ENCODE assay signal across 1 cellular context in the genomic region with DNA sequence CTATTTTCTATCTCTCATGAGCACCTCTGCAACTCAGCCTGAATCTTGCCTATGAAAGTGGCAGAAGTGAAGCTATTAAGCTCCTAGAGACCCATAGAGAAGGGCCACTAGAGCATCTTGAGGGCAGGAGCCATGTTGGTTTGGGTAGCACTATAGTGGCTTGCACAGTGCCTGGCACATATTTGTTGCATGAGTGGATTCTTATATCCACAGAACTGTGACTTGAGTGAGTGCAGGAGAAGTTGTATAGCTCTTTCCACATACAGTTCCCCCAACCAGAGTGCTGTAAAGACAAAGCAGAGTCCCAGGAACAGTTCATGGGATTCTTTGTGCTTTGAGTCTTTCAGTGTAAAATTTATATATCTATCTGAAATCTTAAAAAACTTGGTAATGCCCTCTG.
TF ChIP-seq lines count a peak whose summit lies in the region.

No MANE protein-coding gene starts in this region.

TF ChIP-seq in IMR-90, 13 proteins besides CTCF, POLR2A, EP300 and RAD21 (continued from another document):
- TF ChIP-seq RFX5 (IDR thresholded peaks at IDR 0.05; ENCODE audit: low read depth, low read length) (no peak), RCOR1 (IDR thresholded peaks at IDR 0.05; ENCODE audit: insufficient replicate concordance, low read length) (no peak), NFE2L2 (IDR thresholded peaks at IDR 0.05; ENCODE audit: low read depth, low read length) (no peak), CHD1 (IDR thresholded peaks at IDR 0.05; ENCODE audit: low read depth, low read length) (no peak), SMC3 (IDR thresholded peaks at IDR 0.05; ENCODE audit: low read depth, low read length) (no peak), MAFK (IDR thresholded peaks at IDR 0.05; ENCODE audit: low read depth, low read length) (no peak), CEBPB (IDR thresholded peaks at IDR 0.05; ENCODE audit: low read depth, low read length) (no peak), FOS (IDR thresholded peaks at IDR 0.05; ENCODE audit: low read depth, low read length) (no peak), MXI1 (IDR thresholded peaks at IDR 0.05; ENCODE audit: borderline replicate concordance, low read depth, low read length) (no peak), MAZ (IDR thresholded peaks at IDR 0.05; ENCODE audit: borderline replicate concordance, low read depth, low read length) (no peak)
- TF ChIP-seq, protein P1, sequence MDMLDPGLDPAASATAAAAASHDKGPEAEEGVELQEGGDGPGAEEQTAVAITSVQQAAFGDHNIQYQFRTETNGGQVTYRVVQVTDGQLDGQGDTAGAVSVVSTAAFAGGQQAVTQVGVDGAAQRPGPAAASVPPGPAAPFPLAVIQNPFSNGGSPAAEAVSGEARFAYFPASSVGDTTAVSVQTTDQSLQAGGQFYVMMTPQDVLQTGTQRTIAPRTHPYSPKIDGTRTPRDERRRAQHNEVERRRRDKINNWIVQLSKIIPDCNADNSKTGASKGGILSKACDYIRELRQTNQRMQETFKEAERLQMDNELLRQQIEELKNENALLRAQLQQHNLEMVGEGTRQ (IDR thresholded peaks at IDR 0.05; ENCODE audit: low read depth, low read length) = no peak
- TF ChIP-seq, protein P2, sequence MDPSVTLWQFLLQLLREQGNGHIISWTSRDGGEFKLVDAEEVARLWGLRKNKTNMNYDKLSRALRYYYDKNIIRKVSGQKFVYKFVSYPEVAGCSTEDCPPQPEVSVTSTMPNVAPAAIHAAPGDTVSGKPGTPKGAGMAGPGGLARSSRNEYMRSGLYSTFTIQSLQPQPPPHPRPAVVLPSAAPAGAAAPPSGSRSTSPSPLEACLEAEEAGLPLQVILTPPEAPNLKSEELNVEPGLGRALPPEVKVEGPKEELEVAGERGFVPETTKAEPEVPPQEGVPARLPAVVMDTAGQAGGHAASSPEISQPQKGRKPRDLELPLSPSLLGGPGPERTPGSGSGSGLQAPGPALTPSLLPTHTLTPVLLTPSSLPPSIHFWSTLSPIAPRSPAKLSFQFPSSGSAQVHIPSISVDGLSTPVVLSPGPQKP (IDR thresholded peaks at IDR 0.05; ENCODE audit: borderline replicate concordance, low read depth, low read length) = no peak
